In genomic region chr6:158611600-158612041, GRCh38 we compare ENCODE assay signal across 18 cellular contexts. TPM values are rescaled to one million over a fixed set of nuclear protein-coding genes. Genes with fewer than 3 reads are reported as not detected.
DNase-seq lines count a peak whose midpoint lies in the region; TF ChIP-seq lines count a peak whose summit lies in the region.
"Had no signal": no experiment of that assay in that cellular context is flagged by ENCODE, and none has a peak within 500 bp of the region (broad histone marks: within the 10 kb centered on the region; RNA-seq: fewer than 3 reads in every experiment).

No MANE protein-coding gene starts in this region.

- 43 to 45% methylated on average over 8 to 9 of the region's 9 CpGs for WGBS in ectodermal cell, 2 experiments

- no peak overlapping the region for H3K4me3 ChIP-seq in ectodermal cell (ENCODE audit: insufficient read depth, low read depth, low read length)
- H3K4me3 ChIP-seq: BLaER1, GM12878 had no signal

- DNase-seq in immature natural killer cell (no peak), renal cortical epithelial cell (ENCODE audit: low read depth) (peak; percentile 13), AG20443 (ENCODE audit: low spot score) (no peak), occipital lobe (lab: John Stamatoyannopoulos, UW) (no peak), cerebellar cortex (ENCODE audit: low spot score) (no peak), NCI-H1048 (lab: John Stamatoyannopoulos, UW) (no peak)
- DNase-seq: activated CD8-positive, alpha-beta memory T cell treated with anti-CD3 and anti-CD28 coated beads, Interleukin-2, amount 50 U/mL, for 4 hours; activated naive CD8-positive, alpha-beta T cell treated with anti-CD3 and anti-CD28 coated beads, Interleukin-2, amount 50 U/mL, for 24 hours; effector memory CD4-positive, alpha-beta T cell; NCI-H1436 treated with DMSO at 0.1 percent for 48 hours; NCI-H526 treated with DMSO at 0.1 percent for 48 hours; retina; stimulated activated naive CD8-positive, alpha-beta T cell treated with anti-CD3 and anti-CD28 coated beads, Interleukin-15, Interleukin-2, amounts not matched to agents 100 U/mL and 50 U/mL, for 24 hours had no signal

- H3K4me1 ChIP-seq in ectodermal cell (ENCODE audit: control insufficient read depth, insufficient read depth, low read length): peaks cover 14% of the 10 kb centered on the region
- H3K4me1 ChIP-seq: BLaER1 had no signal

- peak overlapping the region; percentile 44 to 76 (median 63) for H3K27ac Mint-ChIP-seq in immature natural killer cell
- H3K27ac Mint-ChIP-seq: activated naive CD8-positive, alpha-beta T cell treated with anti-CD3 and anti-CD28 coated beads, Interleukin-2, amount 50 U/mL, for 24 hours; IgD-negative memory B cell had no signal

- peaks cover 10% of the 10 kb centered on the region for H3K36me3 ChIP-seq in ectodermal cell (ENCODE audit: control insufficient read depth, insufficient read depth, low read length)

- no peaks in the 10 kb centered on the region for H3K27me3 ChIP-seq in ectodermal cell (ENCODE audit: control insufficient read depth, insufficient read depth, low read length, poor library complexity, severe bottlenecking)
- H3K27me3 ChIP-seq: BLaER1 had no signal

- H3K4me1 Mint-ChIP-seq in immature natural killer cell: peaks cover 4 to 33% of the 10 kb centered on the region in 2 donors
- H3K4me1 Mint-ChIP-seq: activated naive CD8-positive, alpha-beta T cell treated with anti-CD3 and anti-CD28 coated beads, Interleukin-2, amount 50 U/mL, for 24 hours; IgD-negative memory B cell had no signal

- H3K4me3 Mint-ChIP-seq in immature natural killer cell: no peak overlapping the region
- H3K4me3 Mint-ChIP-seq: activated naive CD8-positive, alpha-beta T cell treated with anti-CD3 and anti-CD28 coated beads, Interleukin-2, amount 50 U/mL, for 24 hours; IgD-negative memory B cell had no signal

- no peaks in the 10 kb centered on the region for H3K27me3 Mint-ChIP-seq in immature natural killer cell (ENCODE audit: low read depth in 3 of 3)
- H3K27me3 Mint-ChIP-seq: activated naive CD8-positive, alpha-beta T cell treated with anti-CD3 and anti-CD28 coated beads, Interleukin-2, amount 50 U/mL, for 24 hours; IgD-negative memory B cell had no signal

- H3K9me3 Mint-ChIP-seq in immature natural killer cell: no peaks in the 10 kb centered on the region
- H3K9me3 Mint-ChIP-seq: activated naive CD8-positive, alpha-beta T cell treated with anti-CD3 and anti-CD28 coated beads, Interleukin-2, amount 50 U/mL, for 24 hours had no signal

- H3K36me3 Mint-ChIP-seq in immature natural killer cell: peaks cover 24 to 58% (median 29%) of the 10 kb centered on the region in 3 donors

- peak overlapping the region; percentile 81 for H3K27ac ChIP-seq in ectodermal cell (ENCODE audit: insufficient read depth, low read depth, low read length, poor library complexity, severe bottlenecking)
- H3K27ac ChIP-seq: BLaER1 had no signal

- TF ChIP-seq RAD21 in Ishikawa (IDR thresholded peaks at IDR 0.05; ENCODE audit: low read depth): no peak

- H3K9me3 ChIP-seq in ectodermal cell (ENCODE audit: control insufficient read depth, low read length): no peaks in the 10 kb centered on the region

- no peak for TF ChIP-seq EP300 in Ishikawa (IDR thresholded peaks at IDR 0.05; ENCODE audit: borderline replicate concordance)

TF ChIP-seq in Ishikawa, 13 proteins besides CTCF, POLR2A, EP300 and RAD21:
- TF ChIP-seq TEAD4 (IDR thresholded peaks at IDR 0.05) (peak; percentile 62), CEBPB (IDR thresholded peaks at IDR 0.05) (no peak)

RNA-seq across cellular contexts. Expression of gene DYNLT1, which starts 32.9 kb away (rescaled TPM):
- polyA plus RNA-seq in ectodermal cell (2013, experiment 1 of 4): 109 TPM
- 114 TPM for polyA plus RNA-seq in ectodermal cell (2013, experiment 2 of 4)
- 128 TPM for polyA plus RNA-seq in ectodermal cell (2013, experiment 3 of 4)
- 147 TPM for polyA plus RNA-seq in ectodermal cell (2013, experiment 4 of 4)
- 100 to 1,000 TPM in 2 of 3 donors, 10 to 100 TPM in 1; 94.2 to 141 (median 119) TPM for polyA plus RNA-seq in immature natural killer cell
- total RNA-seq in renal cortical epithelial cell (109 and 164 TPM in 2 replicates), occipital lobe (75.6 TPM)

RNA-seq across cellular contexts. Expression of gene SYTL3, which starts 38.2 kb away (rescaled TPM):
- 1.00 TPM for polyA plus RNA-seq in ectodermal cell (2013, experiment 1 of 4)
- 0.84 TPM for polyA plus RNA-seq in ectodermal cell (2013, experiment 2 of 4)
- 1.1 TPM for polyA plus RNA-seq in ectodermal cell (2013, experiment 3 of 4)
- 0.73 TPM for polyA plus RNA-seq in ectodermal cell (2013, experiment 4 of 4)
- polyA plus RNA-seq in immature natural killer cell: 10 to 100 TPM; 45.4 to 56.5 (median 52.0) TPM
- total RNA-seq in renal cortical epithelial cell: 10.3 and 19.3 TPM in 2 replicates
- 2.0 TPM for total RNA-seq in occipital lobe

RNA-seq across cellular contexts. Expression of gene TMEM181, which starts 51.7 kb away (rescaled TPM):
- polyA plus RNA-seq in ectodermal cell (2013, experiment 1 of 4): 22.5 TPM
- polyA plus RNA-seq in ectodermal cell (2013, experiment 2 of 4): 26.3 TPM
- 17.5 TPM for polyA plus RNA-seq in ectodermal cell (2013, experiment 3 of 4)
- polyA plus RNA-seq in ectodermal cell (2013, experiment 4 of 4): 21.3 TPM
- polyA plus RNA-seq in immature natural killer cell: 10 to 100 TPM in 2 of 3 donors, 1 to 10 TPM in 1; 4.3 to 14.8 (median 10.1) TPM
- 25.0 and 40.2 TPM in 2 replicates for total RNA-seq in renal cortical epithelial cell
- total RNA-seq in occipital lobe: 80.3 TPM
